14 cellular contexts compared by ENCODE assay signal in the genomic region with DNA sequence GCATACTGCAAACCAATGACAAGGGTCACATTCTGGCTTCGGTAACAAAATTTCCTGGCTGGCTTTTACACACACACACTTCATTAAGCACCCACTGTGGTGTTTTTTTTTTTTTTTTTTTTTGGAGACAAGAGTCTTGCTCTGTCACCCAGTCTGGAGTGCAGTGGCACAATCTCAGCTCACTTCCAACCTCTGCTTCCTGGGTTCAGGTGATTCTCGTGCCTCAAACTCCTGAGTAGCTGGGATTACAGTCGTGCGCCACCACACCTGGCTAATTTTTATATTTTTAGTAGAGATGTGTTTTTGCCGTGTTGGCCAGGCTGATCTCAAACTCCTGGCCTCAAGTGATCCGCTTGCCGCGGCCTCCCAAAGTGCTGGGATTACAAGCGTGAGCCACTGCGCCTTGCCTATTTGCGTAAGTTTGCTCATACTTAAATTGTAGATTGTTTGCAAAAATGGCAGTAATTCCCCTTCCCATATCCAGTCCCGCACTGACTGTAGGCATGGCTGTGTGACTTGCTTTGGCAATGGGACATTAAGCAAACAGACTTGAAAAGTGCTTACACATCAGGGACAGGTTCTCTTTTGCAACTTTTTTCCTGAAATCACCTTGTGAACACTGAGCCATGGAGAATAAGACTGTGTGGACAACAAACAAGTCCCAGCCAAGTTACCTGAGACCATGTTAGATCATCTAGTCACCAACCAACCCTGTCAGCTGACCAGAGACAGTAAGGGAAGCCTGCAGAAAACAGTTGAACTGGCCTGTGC. TPM values are rescaled to one million over a fixed set of nuclear protein-coding genes. Genes with fewer than 3 reads are reported as not detected.
A peak's percentile ranks its signal among the peaks of the same experiment; 100 is the strongest.
DNase-seq lines count a peak whose midpoint lies in the region; ATAC-seq, FAIRE-seq and TF ChIP-seq lines count a peak whose summit lies in the region.
"Had no signal": no experiment of that assay in that cellular context is flagged by ENCODE, and none has a peak within 500 bp of the region (broad histone marks: within the 10 kb centered on the region; RNA-seq: fewer than 3 reads in every experiment).

No MANE protein-coding gene starts in this region.

- no peak overlapping the region for H3K4me3 ChIP-seq in fibroblast of the aortic adventitia (ENCODE audit: low read depth, low read length)
- H3K4me3 ChIP-seq: BLaER1 treated with 17β-estradiol and CSF1 and Interleukin-3, amounts not matched to agents 10 nM and 100 nM had no signal

- no peaks in the 10 kb centered on the region for H3K9me3 Mint-ChIP-seq in nephron progenitor cell
- H3K9me3 Mint-ChIP-seq in activated CD4-positive, alpha-beta T cell treated with anti-CD3 and anti-CD28 coated beads, Interleukin-2, amount 10 ng/mL, durations not matched to agents 24 days and 14 days = no peaks in the 10 kb centered on the region
- H3K9me3 Mint-ChIP-seq: activated CD4-positive, alpha-beta memory T cell treated with anti-CD3 and anti-CD28 coated beads, Interleukin-2, amount 10 ng/mL, durations not matched to agents 7 days and 5 days; stimulated activated naive CD8-positive, alpha-beta T cell treated with anti-CD3 and anti-CD28 coated beads, Interleukin-15, Interleukin-2, amounts not matched to agents 100 ng/mL and 50 ng/mL, for 24 hours had no signal

- TF ChIP-seq CTCF in fibroblast of the aortic adventitia (IDR thresholded peaks at IDR 0.05; ENCODE audit: insufficient read depth, low read length) = no peak
- TF ChIP-seq CTCF in nephron progenitor cell (IDR thresholded peaks at IDR 0.05) = no peak

- H3K36me3 Mint-ChIP-seq in nephron progenitor cell (ENCODE audit: low read depth) = peaks cover 39% of the 10 kb centered on the region
- H3K36me3 Mint-ChIP-seq in activated CD4-positive, alpha-beta T cell treated with anti-CD3 and anti-CD28 coated beads, Interleukin-2, amount 10 ng/mL, durations not matched to agents 24 days and 14 days (ENCODE audit: low read depth) = peaks cover 10% of the 10 kb centered on the region

- intact Hi-C loops in activated CD4-positive, alpha-beta T cell treated with anti-CD3 and anti-CD28 coated beads, Interleukin-2, amount 10 ng/mL, durations not matched to agents 24 days and 14 days (cut with micrococcal nuclease) = no loop called here

- peak; percentile 73 for FAIRE-seq in GM19239 (lab: Jason Lieb, UNC)

- in situ Hi-C loops in SK-MEL-5 (cut with HindIII; ENCODE audit: low pct_unique_long_range_greater_than_20kb, low sequenced_read_pairs) = no loop called here

- ATAC-seq in GM21717 (IDR thresholded peaks at IDR 0.05; ENCODE audit: unreplicated experiment) = no peak

- peaks cover 3% of the 10 kb centered on the region for H3K27me3 Mint-ChIP-seq in nephron progenitor cell (ENCODE audit: low read depth, poor library complexity)
- no peaks in the 10 kb centered on the region for H3K27me3 Mint-ChIP-seq in activated CD4-positive, alpha-beta T cell treated with anti-CD3 and anti-CD28 coated beads, Interleukin-2, amount 10 ng/mL, durations not matched to agents 24 days and 14 days
- H3K27me3 Mint-ChIP-seq: activated CD4-positive, alpha-beta memory T cell treated with anti-CD3 and anti-CD28 coated beads, Interleukin-2, amount 10 ng/mL, durations not matched to agents 7 days and 5 days; stimulated activated naive CD8-positive, alpha-beta T cell treated with anti-CD3 and anti-CD28 coated beads, Interleukin-15, Interleukin-2, amounts not matched to agents 100 ng/mL and 50 ng/mL, for 24 hours had no signal

- H3K27ac Mint-ChIP-seq in nephron progenitor cell = peak overlapping the region; percentile 96
- H3K27ac Mint-ChIP-seq in activated CD4-positive, alpha-beta T cell treated with anti-CD3 and anti-CD28 coated beads, Interleukin-2, amount 10 ng/mL, durations not matched to agents 24 days and 14 days = no peak overlapping the region
- H3K27ac Mint-ChIP-seq: activated CD4-positive, alpha-beta memory T cell treated with anti-CD3 and anti-CD28 coated beads, Interleukin-2, amount 10 ng/mL, durations not matched to agents 7 days and 5 days; stimulated activated naive CD8-positive, alpha-beta T cell treated with anti-CD3 and anti-CD28 coated beads, Interleukin-15, Interleukin-2, amounts not matched to agents 100 ng/mL and 50 ng/mL, for 24 hours had no signal

- H3K4me3 Mint-ChIP-seq in nephron progenitor cell = no peak overlapping the region
- H3K4me3 Mint-ChIP-seq in activated CD4-positive, alpha-beta T cell treated with anti-CD3 and anti-CD28 coated beads, Interleukin-2, amount 10 ng/mL, durations not matched to agents 24 days and 14 days = no peak overlapping the region
- H3K4me3 Mint-ChIP-seq: activated CD4-positive, alpha-beta memory T cell treated with anti-CD3 and anti-CD28 coated beads, Interleukin-2, amount 10 ng/mL, durations not matched to agents 7 days and 5 days; stimulated activated naive CD8-positive, alpha-beta T cell treated with anti-CD3 and anti-CD28 coated beads, Interleukin-15, Interleukin-2, amounts not matched to agents 100 ng/mL and 50 ng/mL, for 24 hours had no signal

- peaks cover 10% of the 10 kb centered on the region for H3K4me1 Mint-ChIP-seq in nephron progenitor cell
- no peaks in the 10 kb centered on the region for H3K4me1 Mint-ChIP-seq in activated CD4-positive, alpha-beta T cell treated with anti-CD3 and anti-CD28 coated beads, Interleukin-2, amount 10 ng/mL, durations not matched to agents 24 days and 14 days
- H3K4me1 Mint-ChIP-seq: activated CD4-positive, alpha-beta memory T cell treated with anti-CD3 and anti-CD28 coated beads, Interleukin-2, amount 10 ng/mL, durations not matched to agents 7 days and 5 days had no signal

- DNase-seq in GM19239 (ENCODE audit: insufficient read length, low spot score) = no peak
- DNase-seq in SK-MEL-5 (ENCODE audit: low read depth, low spot score) = peak; percentile 24
- DNase-seq in fibroblast of the aortic adventitia (ENCODE audit: low read depth) = peak; percentile 46
- no peak for DNase-seq in nephron progenitor cell
- no peak for DNase-seq in activated CD4-positive, alpha-beta T cell treated with anti-CD3 and anti-CD28 coated beads, Interleukin-2, amount 10 ng/mL, durations not matched to agents 24 days and 14 days
- DNase-seq in inferior parietal cortex (ENCODE audit: extremely low spot score) = no peak
- DNase-seq: activated CD4-positive, alpha-beta memory T cell treated with anti-CD3 and anti-CD28 coated beads, Interleukin-2, amount 10 ng/mL, durations not matched to agents 7 days and 5 days; activated gamma-delta T cell; brain microvascular endothelial cell; NCI-H1105 treated with DMSO at 0.1 percent for 48 hours; NCI-H510A treated with DMSO at 0.1 percent for 48 hours had no signal

RNA-seq across cellular contexts. Expression of a gene that starts 42.1 kb away (rescaled TPM):
- total RNA-seq in SK-MEL-5 (2014; rRNA removed; shearing (Covaris generic)) = 97.8 and 114 TPM in 2 replicates
- 68.4 and 84.7 TPM in 2 replicates for polyA plus RNA-seq in SK-MEL-5 (2015; cell fraction: cytosol; rRNA removed)
- 16.7 and 39.0 TPM in 2 replicates for polyA plus RNA-seq in SK-MEL-5 (2015; cell fraction: nucleus; rRNA removed)
- total RNA-seq in fibroblast of the aortic adventitia (ENCODE audit: low replicate concordance) = 37.1 and 47.0 TPM in 2 replicates
- 49.0 and 52.3 TPM in 2 replicates for total RNA-seq in activated CD4-positive, alpha-beta T cell treated with anti-CD3 and anti-CD28 coated beads, Interleukin-2, amount 10 ng/mL, durations not matched to agents 24 days and 14 days

RNA-seq across cellular contexts. Expression of a gene that starts 59.1 kb away (rescaled TPM):
- total RNA-seq in SK-MEL-5 (2014; rRNA removed; shearing (Covaris generic)) = 22.3 and 26.5 TPM in 2 replicates
- 22.9 and 33.9 TPM in 2 replicates for polyA plus RNA-seq in SK-MEL-5 (2015; cell fraction: cytosol; rRNA removed)
- polyA plus RNA-seq in SK-MEL-5 (2015; cell fraction: nucleus; rRNA removed) = 18.7 and 19.3 TPM in 2 replicates
- 20.3 and 46.6 TPM in 2 replicates for total RNA-seq in fibroblast of the aortic adventitia (ENCODE audit: low replicate concordance)
- 56.5 and 58.8 TPM in 2 replicates for total RNA-seq in activated CD4-positive, alpha-beta T cell treated with anti-CD3 and anti-CD28 coated beads, Interleukin-2, amount 10 ng/mL, durations not matched to agents 24 days and 14 days

Comparison
In these comparisons a context has a peak if more than half of its experiments do, and no peak if none do; other contexts are left out.
1. DNase-seq: peak in SK-MEL-5 (single experiment) and fibroblast of the aortic adventitia (single experiment); none in GM19239 (single experiment), nephron progenitor cell (single experiment), activated CD4-positive, alpha-beta T cell treated with anti-CD3 and anti-CD28 coated beads, Interleukin-2, amount 10 ng/mL, durations not matched to agents 24 days and 14 days (single experiment) and inferior parietal cortex (single experiment).